In the genomic region with DNA sequence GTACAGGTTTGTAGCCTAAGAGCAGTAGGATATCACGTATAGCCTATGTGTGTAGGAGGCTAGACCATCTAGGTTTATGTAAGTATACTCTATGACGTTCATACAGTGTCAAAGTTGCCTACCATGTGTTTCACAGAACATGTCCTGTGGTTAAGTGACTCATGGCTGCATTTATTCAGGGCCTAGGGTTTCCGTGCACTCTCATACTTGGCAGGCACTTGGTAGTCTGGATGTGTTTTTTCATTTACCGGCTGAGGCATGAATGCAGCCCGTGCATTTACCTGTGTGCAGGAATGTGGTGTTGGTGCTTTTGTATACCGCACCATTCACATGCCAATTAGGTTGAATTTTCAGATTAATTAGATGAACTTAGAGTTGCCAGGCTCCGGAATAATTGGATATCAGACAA, we compare ENCODE assay signal across 8 cellular contexts. TPM values are rescaled to one million over a fixed set of nuclear protein-coding genes. Genes with fewer than 3 reads are reported as not detected.
DNase-seq lines count a peak whose midpoint lies in the region; ATAC-seq, FAIRE-seq and TF ChIP-seq lines count a peak whose summit lies in the region.

No MANE protein-coding gene starts in this region.

- peak; percentile 24 to 57; a peak in 4 of 6 replicates for ATAC-seq in A549
- peak; percentile 48 for ATAC-seq in HG02759 (IDR thresholded peaks at IDR 0.05; ENCODE audit: unreplicated experiment)
- ATAC-seq in GM18873 (IDR thresholded peaks at IDR 0.05; ENCODE audit: low FRiP score, unreplicated experiment), result no peak

- DNase-seq in A549 (ENCODE audit: low read depth in 1 of 2, low spot score in 1 of 2) (peak in 1 of 2 experiments; percentile 25), T-helper 9 cell (peak; percentile 26), epithelial cell of prostate (ENCODE audit: low read depth, low spot score) (peak; percentile 98), DMS114 treated with DMSO at 0.1 percent for 48 hours (lab: John Stamatoyannopoulos, UW; ENCODE audit: unreplicated experiment) (no peak), frontal cortex (ENCODE audit: low spot score in 2 of 2) (no peak)
- peak; percentile 15 to 26 for DNase-seq in stimulated activated CD8-positive, alpha-beta memory T cell treated with anti-CD3 and anti-CD28 coated beads, Interleukin-7, amount 100 ng/mL, for 4 hours (ENCODE audit: low read depth in 2 of 2)

- POLR2A ChIA-PET in A549 (lab: Yijun Ruan, JAX), result interaction anchor here (0.6 kb wide), 1 partner anchor 142 kb away, joined by 3 read pairs; no protein-coding TSS in a partner anchor

- TF ChIP-seq RAD21 in A549 (conservative IDR thresholded peaks at IDR 0.05 in 1 of 2, IDR thresholded peaks at IDR 0.05 in 1 of 2), result no peak

- CTCF ChIA-PET in A549 (lab: Yijun Ruan, JAX), result interaction anchor here (0.6 kb wide), 1 partner anchor 8 kb away, joined by 3 read pairs; no protein-coding TSS in a partner anchor

- WGBS in A549 (ENCODE audit: missing lambda C conversion rate), result 74% methylated on average over 7 of the region's 7 CpGs

- no peaks in the 10 kb centered on the region for H3K9me3 ChIP-seq in A549

- TF ChIP-seq CTCF in A549 (IDR thresholded peaks at IDR 0.05), result no peak

- no peak overlapping the region for H3K4me2 ChIP-seq in A549

- no peaks in the 10 kb centered on the region for H3K4me1 ChIP-seq in A549

- H3K27ac ChIP-seq in A549, result peak overlapping the region in 1 of 2 experiments; percentile 28; a peak in 1 of 6 replicates
- peak overlapping the region; percentile 92 for H3K27ac ChIP-seq in epithelial cell of prostate

- H3K4me3 ChIP-seq in A549, result no peak overlapping the region

- TF ChIP-seq POLR2A in A549 (IDR thresholded peaks at IDR 0.05; ENCODE audit: low read length), result no peak

- TF ChIP-seq EP300 in A549 (IDR thresholded peaks at IDR 0.05), result no peak

- FAIRE-seq in A549 (lab: Jason Lieb, UNC), result no peak
- no peak for FAIRE-seq in frontal cortex (lab: Jason Lieb, UNC)

TF ChIP-seq in A549, 52 proteins besides CTCF, POLR2A, EP300 and RAD21:
- TF ChIP-seq ESRRA (IDR thresholded peaks at IDR 0.05; ENCODE audit: borderline replicate concordance, low read length) (no peak), PHF8 (IDR thresholded peaks at IDR 0.05; ENCODE audit: borderline replicate concordance, low read depth) (no peak), BHLHE40 (IDR thresholded peaks at IDR 0.05; ENCODE audit: low read depth, low read length) (no peak)
- TF ChIP-seq, protein P1, sequence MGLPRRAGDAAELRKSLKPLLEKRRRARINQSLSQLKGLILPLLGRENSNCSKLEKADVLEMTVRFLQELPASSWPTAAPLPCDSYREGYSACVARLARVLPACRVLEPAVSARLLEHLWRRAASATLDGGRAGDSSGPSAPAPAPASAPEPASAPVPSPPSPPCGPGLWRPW (IDR thresholded peaks at IDR 0.05), result no peak

RNA-seq across cellular contexts. Expression of a gene that starts 43.4 kb away (rescaled TPM):
- polyA plus RNA-seq in A549 (2011; rRNA removed), result 484 and 498 TPM in 2 replicates
- 333 and 358 TPM in 2 replicates for polyA plus RNA-seq in A549 (2012; cell fraction: cytosol; rRNA removed)
- 118 and 127 TPM in 2 replicates for polyA plus RNA-seq in A549 (2012; cell fraction: nucleus; rRNA removed)
- polyA plus RNA-seq in A549 (2017; fragmentation: RNase III; extraction: RNeasy Plus Mini Kit Qiagen cat#74134 plus additional on column Dnase treatment), result 419 to 437 TPM (median 426 TPM) in 3 replicates
- 129 and 132 TPM in 2 replicates for polyA minus RNA-seq in A549 (2011; rRNA and poly(A)+ RNA removed)
- total RNA-seq in frontal cortex, result 186 TPM

RNA-seq across cellular contexts. Expression of a gene that starts 57.8 kb away (rescaled TPM):
- polyA plus RNA-seq in A549 (2011; rRNA removed) (446 and 510 TPM in 2 replicates), A549 (2017; fragmentation: RNase III; extraction: RNeasy Plus Mini Kit Qiagen cat#74134 plus additional on column Dnase treatment) (514 to 544 TPM (median 539 TPM) in 3 replicates)
- 183 and 195 TPM in 2 replicates for polyA plus RNA-seq in A549 (2012; cell fraction: cytosol; rRNA removed)
- polyA plus RNA-seq in A549 (2012; cell fraction: nucleus; rRNA removed), result 75.7 and 105 TPM in 2 replicates
- 165 and 202 TPM in 2 replicates for polyA minus RNA-seq in A549 (2011; rRNA and poly(A)+ RNA removed)
- total RNA-seq in frontal cortex, result 59.1 TPM

Comparison
In these comparisons a context has a peak if more than half of its experiments do, and no peak if none do; other contexts are left out.
1. DNase-seq: peak in T-helper 9 cell (single experiment), epithelial cell of prostate (single experiment) and stimulated activated CD8-positive, alpha-beta memory T cell treated with anti-CD3 and anti-CD28 coated beads, Interleukin-7, amount 100 ng/mL, for 4 hours (2 of 2); none in DMS114 treated with DMSO at 0.1 percent for 48 hours (single experiment) and frontal cortex (0 of 2).